ENCODE assay signal across 1 cellular context in the genomic region with DNA sequence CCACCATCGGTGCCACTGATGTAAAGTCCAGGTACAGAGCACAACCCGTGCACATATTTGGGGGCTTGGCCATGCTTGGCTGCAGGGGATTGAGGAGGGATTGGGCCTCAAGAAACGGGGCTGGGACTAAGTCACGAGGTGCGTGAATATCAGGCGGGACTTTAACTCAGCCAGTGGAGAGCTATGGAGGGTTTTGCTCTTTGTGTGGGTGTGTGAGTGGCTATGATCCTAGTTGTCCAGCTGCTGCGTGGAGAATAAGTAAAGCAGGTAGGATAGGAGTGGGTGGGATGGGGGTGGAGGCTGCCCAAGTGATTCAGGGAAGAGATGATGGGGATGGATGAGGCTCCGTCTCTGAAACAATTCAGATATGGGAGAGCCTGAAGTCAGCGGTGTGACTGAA.
TF ChIP-seq lines count a peak whose summit lies in the region.

No MANE protein-coding gene starts in this region.

TF ChIP-seq in K562, 482 proteins besides CTCF, POLR2A, EP300 and RAD21:
- no peak for TF ChIP-seq PHB2 (IDR thresholded peaks at IDR 0.05; ENCODE audit: low read depth)
- peak; percentile 69 for TF ChIP-seq EGR1 (conservative IDR thresholded peaks at IDR 0.05)
- no peak for TF ChIP-seq U2AF2 (optimal IDR thresholded peaks at IDR 0.05; ENCODE audit: low read depth, low read length)
- TF ChIP-seq, protein P1, sequence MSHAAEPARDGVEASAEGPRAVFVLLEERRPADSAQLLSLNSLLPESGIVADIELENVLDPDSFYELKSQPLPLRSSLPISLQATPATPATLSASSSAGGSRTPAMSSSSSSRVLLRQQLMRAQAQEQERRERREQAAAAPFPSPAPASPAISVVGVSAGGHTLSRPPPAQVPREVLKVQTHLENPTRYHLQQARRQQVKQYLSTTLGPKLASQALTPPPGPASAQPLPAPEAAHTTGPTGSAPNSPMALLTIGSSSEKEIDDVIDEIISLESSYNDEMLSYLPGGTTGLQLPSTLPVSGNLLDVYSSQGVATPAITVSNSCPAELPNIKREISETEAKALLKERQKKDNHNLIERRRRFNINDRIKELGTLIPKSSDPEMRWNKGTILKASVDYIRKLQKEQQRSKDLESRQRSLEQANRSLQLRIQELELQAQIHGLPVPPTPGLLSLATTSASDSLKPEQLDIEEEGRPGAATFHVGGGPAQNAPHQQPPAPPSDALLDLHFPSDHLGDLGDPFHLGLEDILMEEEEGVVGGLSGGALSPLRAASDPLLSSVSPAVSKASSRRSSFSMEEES (CRISPR knock-in tag; IDR thresholded peaks at IDR 0.05) = peak; percentile 30; the same call in 1 of the 2 replicates
- TF ChIP-seq ZBTB49 (CRISPR knock-in tag; IDR thresholded peaks at IDR 0.05; ENCODE audit: borderline replicate concordance) = no peak
- TF ChIP-seq, protein P2, sequence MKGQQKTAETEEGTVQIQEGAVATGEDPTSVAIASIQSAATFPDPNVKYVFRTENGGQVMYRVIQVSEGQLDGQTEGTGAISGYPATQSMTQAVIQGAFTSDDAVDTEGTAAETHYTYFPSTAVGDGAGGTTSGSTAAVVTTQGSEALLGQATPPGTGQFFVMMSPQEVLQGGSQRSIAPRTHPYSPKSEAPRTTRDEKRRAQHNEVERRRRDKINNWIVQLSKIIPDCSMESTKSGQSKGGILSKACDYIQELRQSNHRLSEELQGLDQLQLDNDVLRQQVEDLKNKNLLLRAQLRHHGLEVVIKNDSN (CRISPR knock-in tag; IDR thresholded peaks at IDR 0.05) = peak; percentile 32; the same call in 1 of the 2 replicates
- TF ChIP-seq GTF2A2 (tag; IDR thresholded peaks at IDR 0.05) = no peak
- no peak for TF ChIP-seq RUNX1 (IDR thresholded peaks at IDR 0.05; ENCODE audit: low read depth)
- no peak for TF ChIP-seq KAT7 (CRISPR knock-in tag; IDR thresholded peaks at IDR 0.05; ENCODE audit: borderline replicate concordance)
- TF ChIP-seq ZBED1 (IDR thresholded peaks at IDR 0.05) = no peak
- TF ChIP-seq CBFA2T3 (IDR thresholded peaks at IDR 0.05) = no peak
- TF ChIP-seq, protein P3, sequence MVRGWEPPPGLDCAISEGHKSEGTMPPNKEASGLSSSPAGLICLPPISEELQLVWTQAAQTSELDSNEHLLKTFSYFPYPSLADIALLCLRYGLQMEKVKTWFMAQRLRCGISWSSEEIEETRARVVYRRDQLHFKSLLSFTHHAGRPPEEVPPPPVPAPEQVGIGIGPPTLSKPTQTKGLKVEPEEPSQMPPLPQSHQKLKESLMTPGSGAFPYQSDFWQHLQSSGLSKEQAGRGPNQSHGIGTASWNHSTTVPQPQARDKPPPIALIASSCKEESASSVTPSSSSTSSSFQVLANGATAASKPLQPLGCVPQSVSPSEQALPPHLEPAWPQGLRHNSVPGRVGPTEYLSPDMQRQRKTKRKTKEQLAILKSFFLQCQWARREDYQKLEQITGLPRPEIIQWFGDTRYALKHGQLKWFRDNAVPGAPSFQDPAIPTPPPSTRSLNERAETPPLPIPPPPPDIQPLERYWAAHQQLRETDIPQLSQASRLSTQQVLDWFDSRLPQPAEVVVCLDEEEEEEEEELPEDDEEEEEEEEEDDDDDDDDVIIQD (CRISPR knock-in tag; IDR thresholded peaks at IDR 0.05) = no peak
- no peak for TF ChIP-seq KLF13 (tag; IDR thresholded peaks at IDR 0.05; ENCODE audit: borderline replicate concordance, low read depth)
- TF ChIP-seq PURB (CRISPR knock-in tag; IDR thresholded peaks at IDR 0.05; ENCODE audit: low read depth) = no peak
- TF ChIP-seq TEAD1 (CRISPR knock-in tag; IDR thresholded peaks at IDR 0.05) = no peak
- no peak for TF ChIP-seq U2AF1 (optimal IDR thresholded peaks at IDR 0.05; ENCODE audit: low read depth, low read length)
- TF ChIP-seq ZNF274 (IDR thresholded peaks at IDR 0.05; ENCODE audit: borderline replicate concordance, low read depth, low read length) = no peak
- no peak for TF ChIP-seq HNRNPUL1 (IDR thresholded peaks at IDR 0.05; ENCODE audit: low read length)
- no peak for TF ChIP-seq POLR2H (tag; IDR thresholded peaks at IDR 0.05; ENCODE audit: low read depth)
